ENCODE assay signal across 16 cellular contexts in genomic region chr4:41106081-41106480, GRCh38.
DNase-seq lines count a peak whose midpoint lies in the region; ATAC-seq and TF ChIP-seq lines count a peak whose summit lies in the region.
"Had no signal": no experiment of that assay in that cellular context is flagged by ENCODE, and none has a peak within 500 bp of the region (broad histone marks: within the 10 kb centered on the region; RNA-seq: fewer than 3 reads in every experiment).

No MANE protein-coding gene starts in this region.

- H3K27me3 ChIP-seq in testis, result no peaks in the 10 kb centered on the region
- H3K27me3 ChIP-seq: MG63 had no signal

- peak; percentile 5 for DNase-seq in ELR (ENCODE audit: low read depth)
- DNase-seq in amniotic epithelial cell (ENCODE audit: low read depth), result peak; percentile 52
- peak; percentile 45 for DNase-seq in fibroblast of the aortic adventitia (ENCODE audit: low read depth)
- DNase-seq in testis, result no peak
- no peak for DNase-seq in G401 (ENCODE audit: low spot score)
- no peak for DNase-seq in iPS-NIHi7 (ENCODE audit: extremely low spot score)
- DNase-seq: Kasumi-1, MG63, NCI-H1417, NCI-H1694 treated with DMSO at 0.1 percent for 48 hours, NCI-H446, NCI-H526, OCI-M1, Right ventricle myocardium superior had no signal

- no peak for TF ChIP-seq POLR2A in testis (IDR thresholded peaks at IDR 0.05)

- H3K4me1 ChIP-seq in testis, result peaks cover 7% of the 10 kb centered on the region

- H3K4me3 ChIP-seq in fibroblast of the aortic adventitia (ENCODE audit: low read depth, low read length) (no peak overlapping the region), testis (no peak overlapping the region)
- H3K4me3 ChIP-seq: GM12878, MG63 had no signal

- ATAC-seq in GM21526 (IDR thresholded peaks at IDR 0.05; ENCODE audit: low FRiP score, unreplicated experiment), result no peak
- ATAC-seq: GM12878 had no signal

- TF ChIP-seq CTCF in fibroblast of the aortic adventitia (IDR thresholded peaks at IDR 0.05; ENCODE audit: insufficient read depth, low read length) (no peak), testis (IDR thresholded peaks at IDR 0.05) (no peak)

- H3K9me3 ChIP-seq in testis, result no peaks in the 10 kb centered on the region
- H3K9me3 ChIP-seq: MG63 had no signal

- in situ Hi-C loops in G401 (cut with HindIII; ENCODE audit: low sequenced_read_pairs), result no loop called here

- H3K36me3 ChIP-seq in testis (ENCODE audit: low read depth, missing control alignments), result no peaks in the 10 kb centered on the region
- H3K36me3 ChIP-seq: MG63 had no signal

- peak overlapping the region; percentile 29 to 52 for H3K27ac ChIP-seq in testis

- intact Hi-C loops in testis (cut with DNase I; ENCODE audit: low total_unique reads), result no loop called here

Comparison
In these comparisons a context has a peak if more than half of its experiments do, and no peak if none do; other contexts are left out.
1. DNase-seq: peak in ELR (single experiment), amniotic epithelial cell (single experiment) and fibroblast of the aortic adventitia (single experiment); none in testis (single experiment), G401 (single experiment) and iPS-NIHi7 (single experiment).